ENCODE assay signal across 8 cellular contexts in the genomic region with DNA sequence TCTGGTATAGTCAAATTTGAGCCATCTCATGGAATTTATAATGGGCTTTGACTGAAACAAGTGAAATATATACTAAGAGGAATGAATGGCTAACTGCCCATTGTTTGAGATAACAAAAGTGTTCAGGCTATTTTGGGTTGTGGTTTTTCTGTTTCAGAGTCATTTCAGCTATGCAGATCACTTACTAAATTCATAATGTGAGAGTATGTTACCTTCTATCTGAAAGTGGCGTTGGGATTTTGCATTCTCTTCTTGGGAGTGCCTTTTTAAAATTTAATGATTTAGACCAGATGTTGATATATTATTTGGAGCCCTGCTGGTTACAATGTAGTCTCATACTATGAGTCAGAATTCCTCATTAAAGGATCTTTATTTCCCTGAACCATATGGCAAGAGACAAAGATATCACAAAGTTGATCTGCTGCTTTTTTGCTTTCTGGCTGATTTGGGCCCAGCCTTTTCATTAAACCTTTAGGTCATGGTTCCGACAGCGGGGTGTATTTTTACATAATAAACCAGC. TPM values are rescaled to one million over a fixed set of nuclear protein-coding genes. Genes with fewer than 3 reads are reported as not detected.
DNase-seq lines count a peak whose midpoint lies in the region; ATAC-seq and TF ChIP-seq lines count a peak whose summit lies in the region.

No MANE protein-coding gene starts in this region.

- H3K27ac ChIP-seq in AG04450 (ENCODE audit: low read depth, low read length) (peak overlapping the region; percentile 77), endodermal cell (ENCODE audit: low read depth, low read length) (no peak overlapping the region), tibial nerve (peak overlapping the region in 2 of 4 donors; percentile 18 to 68)

- POLR2A ChIA-PET in AG04450 (lab: Yijun Ruan, JAX) = interaction anchor here (0.6 to 1.6 kb wide), 6 partner anchors 10 to 102 kb away, joined by 3 to 9 read pairs (median 4); a partner anchor contains a TSS

- TF ChIP-seq POLR2A in tibial nerve (IDR thresholded peaks at IDR 0.05) = no peak

- no peaks in the 10 kb centered on the region for H3K9me3 ChIP-seq in AG04450 (ENCODE audit: control insufficient read depth, insufficient read depth, low read length)
- no peaks in the 10 kb centered on the region for H3K9me3 ChIP-seq in endodermal cell (ENCODE audit: control insufficient read depth, low read length)
- H3K9me3 ChIP-seq in tibial nerve = no peaks in the 10 kb centered on the region

- H3K27me3 ChIP-seq in AG04450 (ENCODE audit: control insufficient read depth, insufficient read depth, low read length) (no peaks in the 10 kb centered on the region), endodermal cell (ENCODE audit: control insufficient read depth, insufficient read depth, low read length, poor library complexity, severe bottlenecking) (no peaks in the 10 kb centered on the region), tibial nerve (no peaks in the 10 kb centered on the region)

- H3K4me3 ChIP-seq in AG04450 (ENCODE audit: low read depth, low read length) = peak overlapping the region; percentile 8; the same call in 1 of the 2 replicates
- H3K4me3 ChIP-seq in endodermal cell (ENCODE audit: low read length) = no peak overlapping the region
- H3K4me3 ChIP-seq in tibial nerve = no peak overlapping the region

- CTCF ChIA-PET in AG04450 (lab: Charles Lee) = interaction anchor here (0.7 to 3.6 kb wide), 3 partner anchors 10 to 129 kb away, joined by 4 to 16 read pairs (median 4); a partner anchor contains a TSS

- peaks cover 22% of the 10 kb centered on the region for H3K4me1 Mint-ChIP-seq in endodermal cell

- TF ChIP-seq CTCF in AG04450 (IDR thresholded peaks at IDR 0.05; ENCODE audit: low read depth, low read length) = no peak
- TF ChIP-seq CTCF in endodermal cell (conservative IDR thresholded peaks at IDR 0.05) = no peak
- no peak for TF ChIP-seq CTCF in tibial nerve (IDR thresholded peaks at IDR 0.05)

- peaks cover 25% of the 10 kb centered on the region for H3K36me3 Mint-ChIP-seq in endodermal cell (ENCODE audit: low read depth)

- H3K9ac ChIP-seq in endodermal cell (ENCODE audit: extremely low read depth, low read length, poor library complexity, severe bottlenecking) = no peak overlapping the region

- peak; percentile 54 for DNase-seq in AG04450 (ENCODE audit: low read depth, low spot score)
- peak; percentile 54 for DNase-seq in LoVo (ENCODE audit: low spot score)
- DNase-seq in endodermal cell = no peak
- DNase-seq in stimulated activated naive CD4-positive, alpha-beta T cell (lab: John Stamatoyannopoulos, UW) = no peak
- DNase-seq in effector CD8-positive, alpha-beta T cell (lab: John Stamatoyannopoulos, UW) = no peak
- DNase-seq in HPDE6-E6E7 (ENCODE audit: extremely low spot score) = no peak
- no peak for DNase-seq in tibial nerve (ENCODE audit: low spot score in 2 of 2)

- H3K4me3 Mint-ChIP-seq in endodermal cell = no peak overlapping the region

- no peaks in the 10 kb centered on the region for H3K9me3 Mint-ChIP-seq in endodermal cell

- peaks cover 7% of the 10 kb centered on the region for H3K4me1 ChIP-seq in endodermal cell (ENCODE audit: control insufficient read depth, insufficient read depth, low read length)
- peaks cover 0 to 95% (median 36%) of the 10 kb centered on the region in 4 donors for H3K4me1 ChIP-seq in tibial nerve

- ATAC-seq in GM19351 (IDR thresholded peaks at IDR 0.05; ENCODE audit: unreplicated experiment) = peak; percentile 77

- peaks cover 68% of the 10 kb centered on the region for H3K36me3 ChIP-seq in endodermal cell (ENCODE audit: control insufficient read depth, insufficient read depth, low read length)
- H3K36me3 ChIP-seq in tibial nerve = peaks cover 0 to 9% (median 0%) of the 10 kb centered on the region in 3 donors

- no peaks in the 10 kb centered on the region for H3K27me3 Mint-ChIP-seq in endodermal cell (ENCODE audit: insufficient read depth)

- peak overlapping the region; percentile 26 for H3K27ac Mint-ChIP-seq in endodermal cell

- TF ChIP-seq EP300 in tibial nerve (IDR thresholded peaks at IDR 0.05) = no peak

- WGBS in endodermal cell (ENCODE audit: insufficient coverage in 1 of 2, insufficient read length in 1 of 2), 2 experiments = 92 to 100% methylated on average over 2 to 3 of the region's 3 CpGs
- WGBS in tibial nerve, 2 donors = 46 to 51% methylated on average over 3 of the region's 3 CpGs

RNA-seq across cellular contexts. Expression of a gene that starts 10.4 kb away (rescaled TPM):
- polyA plus RNA-seq in AG04450 (2011; rRNA removed) = 313 and 327 TPM in 2 replicates
- polyA minus RNA-seq in AG04450 (2011; rRNA and poly(A)+ RNA removed) = 306 and 321 TPM in 2 replicates
- total RNA-seq in endodermal cell (100 to 1,000 TPM; 109 to 214 TPM), tibial nerve (100 to 1,000 TPM in 2 of 4 donors, 10 to 100 TPM in 2; 99.2 to 120 (median 106) TPM)
- 102 TPM for polyA plus RNA-seq in endodermal cell (2013, experiment 1 of 2)
- polyA plus RNA-seq in endodermal cell (2013, experiment 2 of 2) = 96.2 TPM

Comparison
In these comparisons a context has a peak if more than half of its experiments do, and no peak if none do; other contexts are left out.
1. DNase-seq: peak in AG04450 (single experiment) and LoVo (single experiment); none in endodermal cell (single experiment), stimulated activated naive CD4-positive, alpha-beta T cell (0 of 6), effector CD8-positive, alpha-beta T cell (single experiment), HPDE6-E6E7 (single experiment) and tibial nerve (0 of 2).